ENCODE assay signal across 15 cellular contexts in genomic region chr22:42643632-42644421, GRCh38. TPM values are rescaled to one million over a fixed set of nuclear protein-coding genes. Genes with fewer than 3 reads are reported as not detected.
A peak's percentile ranks its signal among the peaks of the same experiment; 100 is the strongest.
DNase-seq lines count a peak whose midpoint lies in the region; ATAC-seq and TF ChIP-seq lines count a peak whose summit lies in the region.
"Had no signal": no experiment of that assay in that cellular context is flagged by ENCODE, and none has a peak within 500 bp of the region (broad histone marks: within the 10 kb centered on the region; RNA-seq: fewer than 3 reads in every experiment).

No MANE protein-coding gene starts in this region.

- H3K4me1 Mint-ChIP-seq in activated T-cell treated with anti-CD3 and anti-CD28 coated beads, Interleukin-2, amount 50 U/mL, for 24 hours (ENCODE audit: low read depth), result peaks cover 39% of the 10 kb centered on the region
- peaks cover 87% of the 10 kb centered on the region for H3K4me1 Mint-ChIP-seq in chondrocyte (ENCODE audit: low read depth)

- peaks cover 41 to 53% of the 10 kb centered on the region in 2 donors for H3K4me1 ChIP-seq in muscle layer of duodenum (ENCODE audit: control insufficient read depth in 1 of 2, insufficient read depth in 2 of 2, low read length in 2 of 2)
- H3K4me1 ChIP-seq in thoracic aorta (ENCODE audit: control insufficient read depth in 1 of 2, low read depth in 2 of 2), result peaks cover 60 to 81% of the 10 kb centered on the region in 2 donors

- DNase-seq in activated T-cell treated with anti-CD3 and anti-CD28 coated beads, Interleukin-2, amount 50 U/mL, for 24 hours, result no peak
- no peak for DNase-seq in activated T-cell treated with anti-CD3 and anti-CD28 coated beads, Interleukin-2, amount 50 U/mL, for 48 hours
- DNase-seq in chondrocyte (ENCODE audit: low spot score) (peak; percentile 87), thoracic aorta (ENCODE audit: low spot score) (no peak), NCI-H1436 treated with DMSO at 0.1 percent for 48 hours (lab: John Stamatoyannopoulos, UW) (no peak), NOMO-1 treated with DMSO at 0.1 percent for 48 hours (lab: John Stamatoyannopoulos, UW; ENCODE audit: unreplicated experiment) (no peak)
- no peak for DNase-seq in activated CD8-positive, alpha-beta memory T cell treated with anti-CD3 and anti-CD28 coated beads, Interleukin-2, amount 50 U/mL, for 4 hours
- DNase-seq: DMS 273 treated with DMSO at 0.1 percent for 48 hours; erythroblast; kidney glomerular epithelial cell; NCI-H2171 treated with DMSO at 0.1 percent for 48 hours; SK-N-SH; stimulated activated CD8-positive, alpha-beta memory T cell treated with anti-CD3 and anti-CD28 coated beads, Interleukin-4, amount 100 ng/mL, for 48 hours had no signal

- H3K36me3 Mint-ChIP-seq in activated T-cell treated with anti-CD3 and anti-CD28 coated beads, Interleukin-2, amount 50 U/mL, for 24 hours (ENCODE audit: low read depth), result peaks cover 17% of the 10 kb centered on the region
- no peaks in the 10 kb centered on the region for H3K36me3 Mint-ChIP-seq in chondrocyte (ENCODE audit: low read depth)

- ATAC-seq in thoracic aorta (ENCODE audit: insufficient number of reproducible peaks, low FRiP score, low read depth), result no peak

- peak overlapping the region; percentile 12 for H3K27ac Mint-ChIP-seq in activated T-cell treated with anti-CD3 and anti-CD28 coated beads, Interleukin-2, amount 50 U/mL, for 24 hours
- peak overlapping the region; percentile 96 for H3K27ac Mint-ChIP-seq in chondrocyte (ENCODE audit: unreplicated experiment)

- H3K4me3 ChIP-seq in muscle layer of duodenum (ENCODE audit: low read depth in 1 of 2, low read length in 2 of 2) (peak overlapping the region; percentile 47 to 52), thoracic aorta (peak overlapping the region; percentile 100)

- H3K4me3 Mint-ChIP-seq in activated T-cell treated with anti-CD3 and anti-CD28 coated beads, Interleukin-2, amount 50 U/mL, for 24 hours, result no peak overlapping the region
- H3K4me3 Mint-ChIP-seq in chondrocyte (ENCODE audit: unreplicated experiment), result peak overlapping the region; percentile 53

- peak overlapping the region; percentile 85 for H3K27ac ChIP-seq in muscle layer of duodenum (ENCODE audit: low read length)
- peak overlapping the region; percentile 95 to 99 for H3K27ac ChIP-seq in thoracic aorta
- H3K27ac ChIP-seq: 22Rv1 had no signal

- H3K27me3 ChIP-seq in muscle layer of duodenum (ENCODE audit: low read depth, low read length) (no peaks in the 10 kb centered on the region), thoracic aorta (replicated peaks; ENCODE audit: insufficient read depth) (no peaks in the 10 kb centered on the region)

- no peaks in the 10 kb centered on the region for H3K9me3 Mint-ChIP-seq in activated T-cell treated with anti-CD3 and anti-CD28 coated beads, Interleukin-2, amount 50 U/mL, for 24 hours
- no peaks in the 10 kb centered on the region for H3K9me3 Mint-ChIP-seq in chondrocyte (ENCODE audit: low read depth)

- H3K9me3 ChIP-seq in muscle layer of duodenum (ENCODE audit: control insufficient read depth in 1 of 2, low read length in 2 of 2) (no peaks in the 10 kb centered on the region), thoracic aorta (no peaks in the 10 kb centered on the region)
- H3K9me3 ChIP-seq: SK-N-SH had no signal

- H3K36me3 ChIP-seq in muscle layer of duodenum (ENCODE audit: control insufficient read depth in 1 of 2, insufficient read depth in 2 of 2, low read length in 2 of 2) (no peaks in the 10 kb centered on the region), thoracic aorta (no peaks in the 10 kb centered on the region)

- TF ChIP-seq CTCF in chondrocyte (IDR thresholded peaks at IDR 0.05), result no peak
- TF ChIP-seq CTCF in thoracic aorta (IDR thresholded peaks at IDR 0.05), result no peak

- no peaks in the 10 kb centered on the region for H3K27me3 Mint-ChIP-seq in activated T-cell treated with anti-CD3 and anti-CD28 coated beads, Interleukin-2, amount 50 U/mL, for 24 hours
- no peaks in the 10 kb centered on the region for H3K27me3 Mint-ChIP-seq in chondrocyte (ENCODE audit: low read depth)

RNA-seq across cellular contexts. Expression of gene ATP5MGL, which starts 3.4 kb away (rescaled TPM):
- total RNA-seq in chondrocyte, result 0.85 to 1.8 TPM in 2 of 3 replicates, not detected in the other
- not detected for total RNA-seq in thoracic aorta

RNA-seq across cellular contexts. Expression of gene CYB5R3, which starts 5.4 kb away (rescaled TPM):
- total RNA-seq in chondrocyte, result 279 to 383 TPM (median 382 TPM) in 3 replicates
- 100 to 1,000 TPM; 209 to 606 TPM for total RNA-seq in thoracic aorta

RNA-seq across cellular contexts. Expression of gene POLDIP3, which starts 29.1 kb away (rescaled TPM):
- total RNA-seq in chondrocyte (47.3 to 49.2 TPM (median 48.0 TPM) in 3 replicates), thoracic aorta (10 to 100 TPM; 38.2 to 38.7 TPM)
